8 cellular contexts compared by ENCODE assay signal in genomic region chr22:31489632-31490495, GRCh38. TPM values are rescaled to one million over a fixed set of nuclear protein-coding genes. Genes with fewer than 3 reads are reported as not detected.
DNase-seq lines count a peak whose midpoint lies in the region; ATAC-seq and TF ChIP-seq lines count a peak whose summit lies in the region.

Gene EIF4ENIF1, minus strand, starts transcription at chr22:31489842. Its CDS starts 1,124 bp downstream, at chr22:31488718.

- ATAC-seq in GM21447 (IDR thresholded peaks at IDR 0.05; ENCODE audit: unreplicated experiment): peak; percentile 32
- ATAC-seq in stimulated activated naive CD8-positive, alpha-beta T cell treated with anti-CD3 and anti-CD28 coated beads, Interleukin-15, Interleukin-2, amounts not matched to agents 100 U/mL and 50 U/mL, for 24 hours: peak; percentile 70

- TF ChIP-seq EP300 in Ishikawa (IDR thresholded peaks at IDR 0.05; ENCODE audit: borderline replicate concordance): peak; percentile 26; the same call in 1 of the 2 replicates

- H3K27ac Mint-ChIP-seq in Caco-2 (ENCODE audit: unreplicated experiment) (peak within 1 kb of the TSS; percentile 87), nephron progenitor cell (peak within 1 kb of the TSS; percentile 97)

- H3K36me3 Mint-ChIP-seq in Caco-2 (ENCODE audit: insufficient read depth, unreplicated experiment) (peaks cover 28% of the 10 kb centered on the region), nephron progenitor cell (ENCODE audit: low read depth) (peaks cover 19% of the 10 kb centered on the region)

- H3K4me1 ChIP-seq in Caco-2: peaks cover 14% of the 10 kb centered on the region

- peak; percentile 89 to 91 for DNase-seq in Caco-2
- peak; percentile 83 for DNase-seq in activated effector memory CD4-positive, alpha-beta T cell treated with Interleukin-2 at 50 U/mL for 16 hours
- DNase-seq in fibroblast of the aortic adventitia (ENCODE audit: low read depth): peak; percentile 79
- peak; percentile 84 for DNase-seq in nephron progenitor cell
- peak; percentile 86 for DNase-seq in stimulated activated naive CD8-positive, alpha-beta T cell treated with anti-CD3 and anti-CD28 coated beads, Interleukin-15, Interleukin-2, amounts not matched to agents 100 U/mL and 50 U/mL, for 24 hours

- H3K4me1 Mint-ChIP-seq in Caco-2 (ENCODE audit: low read depth, unreplicated experiment): no peaks in the 10 kb centered on the region
- peaks cover 46% of the 10 kb centered on the region for H3K4me1 Mint-ChIP-seq in nephron progenitor cell

- TF ChIP-seq POLR2A in Raji (IDR thresholded peaks at IDR 0.05; ENCODE audit: insufficient read depth, low read depth, low read length): peak; percentile 50; the same call in 1 of the 2 replicates

- H3K4me3 Mint-ChIP-seq in Caco-2 (ENCODE audit: unreplicated experiment) (peak within 1 kb of the TSS; percentile 95), nephron progenitor cell (peak within 1 kb of the TSS; percentile 90)

- H3K9me3 Mint-ChIP-seq in Caco-2 (ENCODE audit: unreplicated experiment): no peaks in the 10 kb centered on the region
- H3K9me3 Mint-ChIP-seq in nephron progenitor cell: no peaks in the 10 kb centered on the region

- H3K27me3 Mint-ChIP-seq in Caco-2 (ENCODE audit: insufficient read depth, unreplicated experiment): no peaks in the 10 kb centered on the region
- H3K27me3 Mint-ChIP-seq in nephron progenitor cell (ENCODE audit: low read depth, poor library complexity): no peaks in the 10 kb centered on the region

- no peaks in the 10 kb centered on the region for H3K27me3 ChIP-seq in Caco-2 (replicated peaks; ENCODE audit: control insufficient read depth, insufficient read depth, low read length)

- TF ChIP-seq RAD21 in Ishikawa (IDR thresholded peaks at IDR 0.05; ENCODE audit: low read depth): no peak

- POLR2A ChIA-PET in Caco-2 (lab: Charles Lee): interaction anchor here (0.6 kb wide), 1 partner anchor 22 kb away, joined by 6 read pairs; no protein-coding TSS in a partner anchor

- BruUV-seq in Caco-2 (replicated peaks; lab: Mats Ljungman, UMichigan): no TSS peak

- no peaks in the 10 kb centered on the region for H3K9me3 ChIP-seq in Caco-2

- CTCF ChIA-PET in Caco-2 (lab: Charles Lee): interaction anchor here (0.6 to 1.7 kb wide), 2 partner anchors 38 to 1909 kb away, joined by 4 to 8 read pairs; no protein-coding TSS in a partner anchor

- TF ChIP-seq CTCF in Caco-2 (IDR thresholded peaks at IDR 0.05; ENCODE audit: insufficient read depth in 1 of 2, low read depth in 1 of 2, low read length in 1 of 2, severe bottlenecking in 1 of 2, unreplicated experiment in 1 of 2) (no peak), fibroblast of the aortic adventitia (IDR thresholded peaks at IDR 0.05; ENCODE audit: insufficient read depth, low read length) (no peak), nephron progenitor cell (IDR thresholded peaks at IDR 0.05) (no peak)

- intact Hi-C loops in Caco-2 (cut with micrococcal nuclease; ENCODE audit: unreplicated experiment): no loop called here

- H3K36me3 ChIP-seq in Caco-2 (ENCODE audit: control insufficient read depth, insufficient read depth, low read length): no peaks in the 10 kb centered on the region

- H3K4me3 ChIP-seq in Caco-2 (ENCODE audit: low read depth, low read length) (peak within 1 kb of the TSS; percentile 78), fibroblast of the aortic adventitia (ENCODE audit: low read depth, low read length) (peak within 1 kb of the TSS; percentile 92)

TF ChIP-seq in Ishikawa, 13 proteins besides CTCF, POLR2A, EP300 and RAD21:
- TF ChIP-seq CREB1 (IDR thresholded peaks at IDR 0.05; ENCODE audit: low read depth) (no peak), YY1 (IDR thresholded peaks at IDR 0.05; ENCODE audit: low read depth) (no peak; the same call in 1 of the 2 replicates), NFIC (IDR thresholded peaks at IDR 0.05) (no peak; the same call in 1 of the 2 replicates), ZBTB7A (IDR thresholded peaks at IDR 0.05; ENCODE audit: low read depth) (peak; percentile 53; the same call in 1 of the 2 replicates), FOXM1 (IDR thresholded peaks at IDR 0.05; ENCODE audit: borderline replicate concordance, low read depth) (no peak), MAX (IDR thresholded peaks at IDR 0.05) (peak; percentile 86), TAF1 (IDR thresholded peaks at IDR 0.05; ENCODE audit: low read depth) (peak; percentile 38; the same call in 1 of the 2 replicates), TCF12 (IDR thresholded peaks at IDR 0.05; ENCODE audit: low read depth) (peak; percentile 57; the same call in 1 of the 2 replicates), EGR1 (IDR thresholded peaks at IDR 0.05) (no peak), CEBPB (IDR thresholded peaks at IDR 0.05) (no peak), REST (IDR thresholded peaks at IDR 0.05; ENCODE audit: low read depth) (no peak), USF1 (IDR thresholded peaks at IDR 0.05) (no peak), TEAD4 (IDR thresholded peaks at IDR 0.05) (no peak; the same call in none of the 2 replicates)

RNA-seq across cellular contexts. Expression of gene EIF4ENIF1, which starts in this region (rescaled TPM):
- total RNA-seq in Caco-2 (2022) (37.0 and 39.7 TPM in 2 replicates), fibroblast of the aortic adventitia (ENCODE audit: low replicate concordance) (15.4 and 22.1 TPM in 2 replicates)

Comparison
In these comparisons a context has a peak if more than half of its experiments do, and no peak if none do; other contexts are left out.
1. Peak in every context shown above with its lines: DNase-seq, ATAC-seq and H3K4me3 ChIP-seq.